In genomic region chr12:109502332-109502731, GRCh38 we compare ENCODE assay signal across 18 cellular contexts.
A peak's percentile ranks its signal among the peaks of the same experiment; 100 is the strongest.
DNase-seq lines count a peak whose midpoint lies in the region; ATAC-seq lines count a peak whose summit lies in the region.
"Had no signal": no experiment of that assay in that cellular context is flagged by ENCODE, and none has a peak within 500 bp of the region (broad histone marks: within the 10 kb centered on the region; RNA-seq: fewer than 3 reads in every experiment).

No MANE protein-coding gene starts in this region.

- no peak for ATAC-seq in HG02870 (IDR thresholded peaks at IDR 0.05; ENCODE audit: unreplicated experiment)
- ATAC-seq: CD8-positive, alpha-beta T cell had no signal

- intact Hi-C loops in head of caudate nucleus (cut with DNase I): no loop called here

- H3K27ac ChIP-seq in cingulate gyrus (ENCODE audit: low read depth, low read length): peak overlapping the region; percentile 65
- H3K27ac ChIP-seq: BLaER1 treated with 17β-estradiol and CSF1 and Interleukin-3, amounts not matched to agents 10 nM and 100 nM; C4-2B had no signal

- peak in 23 of 42 donors; percentile 10 to 76 (median 47) for DNase-seq in head of caudate nucleus
- DNase-seq in putamen (ENCODE audit: low spot score): peak; percentile 56
- no peak for DNase-seq in KG1 (lab: John Stamatoyannopoulos, UW)
- no peak for DNase-seq in activated naive CD4-positive, alpha-beta T cell treated with anti-CD3 and anti-CD28 coated beads, Interleukin-2, amount 50 U/mL, for 16 hours
- DNase-seq in HPDE6-E6E7 (ENCODE audit: extremely low spot score): no peak
- DNase-seq: 8988T; ACHN; AML-193; Caco-2; Calu3; CD4-positive, alpha-beta T cell; CD8-positive, alpha-beta T cell; DMS79 treated with DMSO at 0.1 percent for 48 hours; GF-D8 had no signal

Comparison
In these comparisons a context has a peak if more than half of its experiments do, and no peak if none do; other contexts are left out.
1. DNase-seq: peak in head of caudate nucleus (23 of 42) and putamen (single experiment); none in KG1 (single experiment), activated naive CD4-positive, alpha-beta T cell treated with anti-CD3 and anti-CD28 coated beads, Interleukin-2, amount 50 U/mL, for 16 hours (single experiment) and HPDE6-E6E7 (single experiment).